Comparison of ENCODE assay signal across 15 cellular contexts in genomic region chr10:120825878-120826383, GRCh38.
"Had no signal": no experiment of that assay in that cellular context is flagged by ENCODE, and none has a peak within 500 bp of the region (broad histone marks: within the 10 kb centered on the region; RNA-seq: fewer than 3 reads in every experiment).

No MANE protein-coding gene starts in this region.

- DNase-seq: effector memory CD8-positive, alpha-beta T cell; glutamatergic neuron; islet precursor cell; natural killer cell; posterior cingulate gyrus; sigmoid colon; small intestine; stimulated activated CD4-positive, alpha-beta T cell treated with anti-CD3 and anti-CD28 coated beads, Interleukin-12 subunit alpha, Interleukin-12 subunit beta, amount 100 ng/mL, for 4 hours; stimulated activated naive CD4-positive, alpha-beta T cell; stomach; transverse colon had no signal

- ATAC-seq: effector memory CD8-positive, alpha-beta T cell; gastroesophageal sphincter; natural killer cell had no signal

- H3K4me1 ChIP-seq: esophagus muscularis mucosa, gastroesophageal sphincter, sigmoid colon, stomach, transverse colon had no signal

- H3K27ac ChIP-seq: epithelial cell of prostate, esophagus muscularis mucosa, gastroesophageal sphincter, sigmoid colon, stomach, thoracic aorta, transverse colon had no signal

- H3K4me3 ChIP-seq: esophagus muscularis mucosa, gastroesophageal sphincter, sigmoid colon, stomach, thoracic aorta, transverse colon had no signal

- H3K36me3 ChIP-seq: esophagus muscularis mucosa, gastroesophageal sphincter, sigmoid colon, stomach, thoracic aorta, transverse colon had no signal

- H3K9me3 ChIP-seq: esophagus muscularis mucosa, gastroesophageal sphincter, sigmoid colon, stomach, thoracic aorta, transverse colon had no signal

- H3K27me3 ChIP-seq: gastroesophageal sphincter, sigmoid colon, stomach, transverse colon had no signal
